Comparison of ENCODE assay signal across 8 cellular contexts in genomic region chr14:23469127-23469905, GRCh38. TPM values are rescaled to one million over a fixed set of nuclear protein-coding genes. Genes with fewer than 3 reads are reported as not detected.
DNase-seq lines count a peak whose midpoint lies in the region; ATAC-seq and TF ChIP-seq lines count a peak whose summit lies in the region.

Gene NGDN (plus strand): TSS chr14:23469703. CDS start chr14:23469716, 13 bp downstream.

- POLR2A ChIA-PET in GM10248 (lab: Yijun Ruan, JAX), result no interaction called here

- peaks cover 7% of the 10 kb centered on the region; the same call in 1 of the 2 replicates for H3K9me3 ChIP-seq in SK-N-MC (ENCODE audit: low read depth, low read length)

- peak; percentile 54 for TF ChIP-seq POLR2A in NB4 (IDR thresholded peaks at IDR 0.05; ENCODE audit: extremely low read depth, insufficient read length)

- H3K9ac ChIP-seq in SK-N-MC (ENCODE audit: insufficient read length), result peak within 1 kb of the TSS; percentile 93

- DNase-seq in GM10248 (ENCODE audit: extremely low spot score), result peak; percentile 94
- peak; percentile 98 for DNase-seq in NB4 (ENCODE audit: low read depth)
- DNase-seq in SK-N-MC (ENCODE audit: low read depth, low spot score), result peak; percentile 100
- peak; percentile 91 for DNase-seq in activated naive CD4-positive, alpha-beta T cell treated with anti-CD3 and anti-CD28 coated beads, Interleukin-2, amount 50 U/mL, for 16 hours
- DNase-seq in globus pallidus (ENCODE audit: low spot score), result peak; percentile 100
- peak; percentile 77 to 100 (median 94) for DNase-seq in nucleus accumbens (lab: John Stamatoyannopoulos, UW)

- peak within 1 kb of the TSS; percentile 100 for H3K4me3 ChIP-seq in NB4 (ENCODE audit: low read depth, low read length)
- H3K4me3 ChIP-seq in SK-N-MC, result peak within 1 kb of the TSS; percentile 88

- H3K27ac ChIP-seq in SK-N-MC, result peak within 1 kb of the TSS; percentile 81
- H3K27ac ChIP-seq in temporal lobe (ENCODE audit: low read depth, low read length), result peak within 1 kb of the TSS; percentile 85

- ATAC-seq in HG02571 (IDR thresholded peaks at IDR 0.05; ENCODE audit: unreplicated experiment), result peak; percentile 97

- peaks cover 35% of the 10 kb centered on the region for H3K36me3 ChIP-seq in SK-N-MC (ENCODE audit: insufficient read depth, low read length)

- peak; percentile 71 for TF ChIP-seq CTCF in GM10248 (IDR thresholded peaks at IDR 0.05; ENCODE audit: control extremely low read depth, extremely low read depth, low read depth, missing control alignments)
- peak; percentile 33 for TF ChIP-seq CTCF in NB4 (IDR thresholded peaks at IDR 0.05; ENCODE audit: low read depth, low read length)

- CTCF ChIA-PET in GM10248 (lab: Yijun Ruan, JAX), result interaction anchor here (0.6 to 1.0 kb wide), 3 partner anchors 11 to 148 kb away, joined by 3 to 4 read pairs (median 4); partner anchors contain the start of gene PABPN1

RNA-seq across cellular contexts. Expression of gene NGDN, which starts in this region (rescaled TPM):
- 34.2 TPM for total RNA-seq in temporal lobe

Comparison
In these comparisons a context has a peak if more than half of its experiments do, and no peak if none do; other contexts are left out.
1. Peak in every context shown above with its lines: DNase-seq, ATAC-seq, H3K4me3 ChIP-seq and H3K27ac ChIP-seq.